Comparison of ENCODE assay signal across 12 cellular contexts in genomic region chr15:48896775-48897143, GRCh38. TPM values are rescaled to one million over a fixed set of nuclear protein-coding genes. Genes with fewer than 3 reads are reported as not detected.
DNase-seq lines count a peak whose midpoint lies in the region; ATAC-seq, FAIRE-seq and TF ChIP-seq lines count a peak whose summit lies in the region.
"Had no signal": no experiment of that assay in that cellular context is flagged by ENCODE, and none has a peak within 500 bp of the region (broad histone marks: within the 10 kb centered on the region; RNA-seq: fewer than 3 reads in every experiment).

No MANE protein-coding gene starts in this region.

- H3K9me3 Mint-ChIP-seq in astrocyte (ENCODE audit: unreplicated experiment) = no peaks in the 10 kb centered on the region
- H3K9me3 Mint-ChIP-seq in activated naive CD8-positive, alpha-beta T cell treated with anti-CD3 and anti-CD28 coated beads for 36 hours = no peaks in the 10 kb centered on the region
- no peaks in the 10 kb centered on the region for H3K9me3 Mint-ChIP-seq in natural killer cell treated with Interleukin-12 subunit alpha and Interleukin-12 subunit beta and Interleukin-15 and Interleukin-18, amount 100 ng/mL, for 72 hours

- peaks cover 14% of the 10 kb centered on the region for H3K4me1 Mint-ChIP-seq in astrocyte (ENCODE audit: low read depth, unreplicated experiment)
- peaks cover 22% of the 10 kb centered on the region for H3K4me1 Mint-ChIP-seq in activated naive CD8-positive, alpha-beta T cell treated with anti-CD3 and anti-CD28 coated beads for 36 hours
- no peaks in the 10 kb centered on the region for H3K4me1 Mint-ChIP-seq in natural killer cell treated with Interleukin-12 subunit alpha and Interleukin-12 subunit beta and Interleukin-15 and Interleukin-18, amount 100 ng/mL, for 72 hours (ENCODE audit: low read depth in 2 of 2)

- ATAC-seq in heart left ventricle (peak; percentile 28 to 48 (median 30)), GM21526 (IDR thresholded peaks at IDR 0.05; ENCODE audit: low FRiP score, unreplicated experiment) (no peak)
- ATAC-seq in natural killer cell treated with Interleukin-12 subunit alpha and Interleukin-12 subunit beta and Interleukin-15 and Interleukin-18, amount 100 ng/mL, for 72 hours = no peak
- ATAC-seq: body of pancreas had no signal

- peak overlapping the region; percentile 24 for H3K4me3 ChIP-seq in AG10803 (ENCODE audit: low read length)
- peak overlapping the region; percentile 48 for H3K4me3 ChIP-seq in astrocyte (ENCODE audit: insufficient read depth, low read depth, low read length)
- H3K4me3 ChIP-seq in heart left ventricle = peak overlapping the region in 8 of 12 donors; percentile 19 to 49 (median 28)
- peak overlapping the region; percentile 41 for H3K4me3 ChIP-seq in retinal pigment epithelial cell (ENCODE audit: low read length)
- H3K4me3 ChIP-seq: body of pancreas had no signal

- H3K4me2 ChIP-seq in astrocyte (ENCODE audit: low read length) = peak overlapping the region; percentile 83

- H3K4me1 ChIP-seq in astrocyte (ENCODE audit: insufficient read depth, low read length) (peaks cover 11% of the 10 kb centered on the region), heart left ventricle (peaks cover 0 to 6% (median 0%) of the 10 kb centered on the region in 12 donors)
- H3K4me1 ChIP-seq: body of pancreas had no signal

- DNase-seq in AG10803 (ENCODE audit: low read depth) (no peak), astrocyte (ENCODE audit: low read depth) (no peak), heart left ventricle (no peak), retinal pigment epithelial cell (ENCODE audit: low read depth) (no peak), inferior parietal cortex (ENCODE audit: extremely low spot score) (no peak)
- DNase-seq in activated naive CD8-positive, alpha-beta T cell treated with anti-CD3 and anti-CD28 coated beads for 36 hours = no peak
- no peak for DNase-seq in natural killer cell treated with Interleukin-12 subunit alpha and Interleukin-12 subunit beta and Interleukin-15 and Interleukin-18, amount 100 ng/mL, for 72 hours (ENCODE audit: low spot score)
- DNase-seq: body of pancreas, small intestine had no signal

- no peaks in the 10 kb centered on the region for H3K9me3 ChIP-seq in astrocyte (ENCODE audit: insufficient read depth, low read depth, low read length)
- no peaks in the 10 kb centered on the region for H3K9me3 ChIP-seq in heart left ventricle
- H3K9me3 ChIP-seq: body of pancreas had no signal

- H3K27ac Mint-ChIP-seq in astrocyte (ENCODE audit: unreplicated experiment) = peak overlapping the region; percentile 67
- H3K27ac Mint-ChIP-seq in activated naive CD8-positive, alpha-beta T cell treated with anti-CD3 and anti-CD28 coated beads for 36 hours = no peak overlapping the region
- H3K27ac Mint-ChIP-seq in natural killer cell treated with Interleukin-12 subunit alpha and Interleukin-12 subunit beta and Interleukin-15 and Interleukin-18, amount 100 ng/mL, for 72 hours = no peak overlapping the region

- TF ChIP-seq POLR2A in heart left ventricle (IDR thresholded peaks at IDR 0.05) = no peak

- no peaks in the 10 kb centered on the region for H3K27me3 ChIP-seq in astrocyte (ENCODE audit: insufficient read depth, low read length)
- H3K27me3 ChIP-seq in heart left ventricle = no peaks in the 10 kb centered on the region
- H3K27me3 ChIP-seq: body of pancreas had no signal

- no peaks in the 10 kb centered on the region for H3K27me3 Mint-ChIP-seq in astrocyte (ENCODE audit: low read depth, unreplicated experiment)
- peaks cover 56% of the 10 kb centered on the region for H3K27me3 Mint-ChIP-seq in activated naive CD8-positive, alpha-beta T cell treated with anti-CD3 and anti-CD28 coated beads for 36 hours
- peaks cover 34% of the 10 kb centered on the region in 2 donors for H3K27me3 Mint-ChIP-seq in natural killer cell treated with Interleukin-12 subunit alpha and Interleukin-12 subunit beta and Interleukin-15 and Interleukin-18, amount 100 ng/mL, for 72 hours

- no peak overlapping the region for H3K4me3 Mint-ChIP-seq in astrocyte (ENCODE audit: unreplicated experiment)
- no peak overlapping the region for H3K4me3 Mint-ChIP-seq in activated naive CD8-positive, alpha-beta T cell treated with anti-CD3 and anti-CD28 coated beads for 36 hours
- no peak overlapping the region for H3K4me3 Mint-ChIP-seq in natural killer cell treated with Interleukin-12 subunit alpha and Interleukin-12 subunit beta and Interleukin-15 and Interleukin-18, amount 100 ng/mL, for 72 hours

- H2AFZ ChIP-seq in astrocyte (ENCODE audit: low read depth, low read length) = peak overlapping the region; percentile 80

- no peaks in the 10 kb centered on the region for H3K79me2 ChIP-seq in astrocyte (ENCODE audit: insufficient read depth, low read length)

- WGBS in heart left ventricle, 4 donors = 52 to 66% (median 56%) methylated on average over 5 of the region's 5 CpGs

- intact Hi-C loops in heart left ventricle (cut with DNase I) = no loop called here

- H3K27ac ChIP-seq in astrocyte (ENCODE audit: low read depth, low read length) (peak overlapping the region; percentile 1), heart left ventricle (peak overlapping the region; percentile 19 to 73 (median 48))
- H3K27ac ChIP-seq: body of pancreas had no signal

- H4K20me1 ChIP-seq in astrocyte (ENCODE audit: insufficient read depth, low read length) = no peaks in the 10 kb centered on the region

- no peaks in the 10 kb centered on the region for H3K36me3 ChIP-seq in astrocyte (ENCODE audit: insufficient read depth, low read length)
- H3K36me3 ChIP-seq in heart left ventricle = no peaks in the 10 kb centered on the region

- no peak for TF ChIP-seq CTCF in AG10803 (conservative IDR thresholded peaks at IDR 0.05; ENCODE audit: low read length)
- TF ChIP-seq CTCF in astrocyte (IDR thresholded peaks at IDR 0.05; ENCODE audit: insufficient read depth, low read depth, low read length) = no peak
- no peak for TF ChIP-seq CTCF in heart left ventricle (IDR thresholded peaks at IDR 0.05)
- TF ChIP-seq CTCF in retinal pigment epithelial cell (conservative IDR thresholded peaks at IDR 0.05; ENCODE audit: low read depth, low read length) = no peak

- peak overlapping the region; percentile 59 for H3K9ac ChIP-seq in astrocyte (ENCODE audit: low read length)

- no peaks in the 10 kb centered on the region for H3K36me3 Mint-ChIP-seq in astrocyte (ENCODE audit: low read depth, unreplicated experiment)
- H3K36me3 Mint-ChIP-seq in activated naive CD8-positive, alpha-beta T cell treated with anti-CD3 and anti-CD28 coated beads for 36 hours = no peaks in the 10 kb centered on the region
- H3K36me3 Mint-ChIP-seq in natural killer cell treated with Interleukin-12 subunit alpha and Interleukin-12 subunit beta and Interleukin-15 and Interleukin-18, amount 100 ng/mL, for 72 hours = no peaks in the 10 kb centered on the region

- FAIRE-seq in astrocyte (lab: Jason Lieb, UNC) = no peak
- FAIRE-seq: GM18507, small intestine, TTC549 had no signal

RNA-seq across cellular contexts. Expression of gene EID1, which starts 18.8 kb away (rescaled TPM):
- total RNA-seq in astrocyte = 165 and 166 TPM in 2 replicates
- total RNA-seq in heart left ventricle = 100 to 1,000 TPM; 169 to 393 (median 224) TPM
- 100 to 1,000 TPM; 161 to 198 TPM for polyA plus RNA-seq in heart left ventricle
- total RNA-seq in activated naive CD8-positive, alpha-beta T cell treated with anti-CD3 and anti-CD28 coated beads for 36 hours = 100 to 1,000 TPM; 100 to 103 TPM
- 10 to 100 TPM; 46.6 to 73.2 TPM for total RNA-seq in natural killer cell treated with Interleukin-12 subunit alpha and Interleukin-12 subunit beta and Interleukin-15 and Interleukin-18, amount 100 ng/mL, for 72 hours

Comparison
In these comparisons a context has a peak if more than half of its experiments do, and no peak if none do; other contexts are left out.
1. ATAC-seq: peak in heart left ventricle (4 of 4); none in GM21526 (single experiment) and natural killer cell treated with Interleukin-12 subunit alpha and Interleukin-12 subunit beta and Interleukin-15 and Interleukin-18, amount 100 ng/mL, for 72 hours (0 of 2).
2. Peak in every context shown above with its lines, with median percentiles within 50 percentile points of each other: H3K4me3 ChIP-seq.